In genomic region chr7:7718461-7718860, GRCh38 we compare ENCODE assay signal across 8 cellular contexts. TPM values are rescaled to one million over a fixed set of nuclear protein-coding genes. Genes with fewer than 3 reads are reported as not detected.
DNase-seq lines count a peak whose midpoint lies in the region; ATAC-seq and TF ChIP-seq lines count a peak whose summit lies in the region.

RPA3 (minus strand) TSS chr7:7718607; CDS start chr7:7640418, 78,189 bp downstream.

- DNase-seq in H4 (ENCODE audit: low spot score) (no peak), SHP77 treated with DMSO at 0.1 percent for 48 hours (lab: John Stamatoyannopoulos, UW) (peak; percentile 51), fibroblast of the aortic adventitia (ENCODE audit: low read depth) (no peak), pulmonary artery endothelial cell (ENCODE audit: low read depth, low spot score) (no peak), NCI-H2196 treated with DMSO at 0.1 percent for 48 hours (lab: John Stamatoyannopoulos, UW; ENCODE audit: unreplicated experiment) (no peak), GM13977 (ENCODE audit: low spot score) (no peak)
- DNase-seq in stimulated activated CD8-positive, alpha-beta memory T cell treated with anti-CD3 and anti-CD28 coated beads, Interleukin-4, amount 100 ng/mL, for 48 hours, result no peak

- in situ Hi-C loops in GM13977 (cut with MboI; ENCODE audit: low pct_unique_long_range_greater_than_20kb, low sequenced_read_pairs, unreplicated experiment), result no loop called here

- TF ChIP-seq CTCF in fibroblast of the aortic adventitia (IDR thresholded peaks at IDR 0.05; ENCODE audit: insufficient read depth, low read length), result no peak
- no peak for TF ChIP-seq CTCF in GM13977 (IDR thresholded peaks at IDR 0.05; ENCODE audit: extremely low read depth, insufficient read depth, missing control alignments)

- no peak for ATAC-seq in HG02885 (IDR thresholded peaks at IDR 0.05; ENCODE audit: poor library complexity, unreplicated experiment)

- no peak within 1 kb of the TSS for H3K4me3 ChIP-seq in fibroblast of the aortic adventitia (ENCODE audit: low read depth, low read length)

RNA-seq across cellular contexts. Expression of gene RPA3, which starts in this region (rescaled TPM):
- 228 and 233 TPM in 2 replicates for total RNA-seq in H4 (2014; rRNA removed; shearing (Covaris generic))
- total RNA-seq in fibroblast of the aortic adventitia (ENCODE audit: low replicate concordance) (40.4 and 44.2 TPM in 2 replicates), pulmonary artery endothelial cell (23.5 and 28.0 TPM in 2 replicates)
